8 cellular contexts compared by ENCODE assay signal in genomic region chr1:166975361-166976129, GRCh38. TPM values are rescaled to one million over a fixed set of nuclear protein-coding genes. Genes with fewer than 3 reads are reported as not detected.
DNase-seq lines count a peak whose midpoint lies in the region; FAIRE-seq and TF ChIP-seq lines count a peak whose summit lies in the region.

A gene with protein sequence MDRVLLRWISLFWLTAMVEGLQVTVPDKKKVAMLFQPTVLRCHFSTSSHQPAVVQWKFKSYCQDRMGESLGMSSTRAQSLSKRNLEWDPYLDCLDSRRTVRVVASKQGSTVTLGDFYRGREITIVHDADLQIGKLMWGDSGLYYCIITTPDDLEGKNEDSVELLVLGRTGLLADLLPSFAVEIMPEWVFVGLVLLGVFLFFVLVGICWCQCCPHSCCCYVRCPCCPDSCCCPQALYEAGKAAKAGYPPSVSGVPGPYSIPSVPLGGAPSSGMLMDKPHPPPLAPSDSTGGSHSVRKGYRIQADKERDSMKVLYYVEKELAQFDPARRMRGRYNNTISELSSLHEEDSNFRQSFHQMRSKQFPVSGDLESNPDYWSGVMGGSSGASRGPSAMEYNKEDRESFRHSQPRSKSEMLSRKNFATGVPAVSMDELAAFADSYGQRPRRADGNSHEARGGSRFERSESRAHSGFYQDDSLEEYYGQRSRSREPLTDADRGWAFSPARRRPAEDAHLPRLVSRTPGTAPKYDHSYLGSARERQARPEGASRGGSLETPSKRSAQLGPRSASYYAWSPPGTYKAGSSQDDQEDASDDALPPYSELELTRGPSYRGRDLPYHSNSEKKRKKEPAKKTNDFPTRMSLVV (minus strand): TSS chr1:166975540. CDS start chr1:166975268, 272 bp downstream.

- H2AK5ac ChIP-seq in H9 (ENCODE audit: insufficient read length, low read length): no peak within 1 kb of the TSS

- no peaks in the 10 kb centered on the region; a peak in 1 of 5 replicates for H3K9me3 Mint-ChIP-seq in H9

- H3K18ac ChIP-seq in H9 (ENCODE audit: insufficient read length, low read depth, low read length): no peak within 1 kb of the TSS

- no peak within 1 kb of the TSS for H3K9ac ChIP-seq in H9 (ENCODE audit: extremely low read depth, insufficient read length, low read length)

- H3K79me1 ChIP-seq in H9 (ENCODE audit: insufficient read depth, low read depth, low read length, poor library complexity, severe bottlenecking): no peaks in the 10 kb centered on the region

- H3K79me2 ChIP-seq in H9 (ENCODE audit: insufficient read depth, low read length): no peaks in the 10 kb centered on the region

- no peak within 1 kb of the TSS for H3K56ac ChIP-seq in H9 (ENCODE audit: insufficient read length, low read depth, low read length)

- H2BK20ac ChIP-seq in H9 (ENCODE audit: low read depth, low read length, poor library complexity, severe bottlenecking): no peak within 1 kb of the TSS

- no peaks in the 10 kb centered on the region; the same call in 1 of the 2 replicates for H3K4me1 ChIP-seq in H9 (ENCODE audit: insufficient read depth, low read length)

- H3T11ph ChIP-seq in H9 (ENCODE audit: low read length): no peak within 1 kb of the TSS

- H3K27ac Mint-ChIP-seq in H9: peak within 1 kb of the TSS in 1 of 3 experiments; percentile 70; a peak in 1 of 7 replicates

- H3K23ac ChIP-seq in H9 (ENCODE audit: insufficient read length, low read depth, low read length): no peak within 1 kb of the TSS

- no peak within 1 kb of the TSS for H3K27ac ChIP-seq in H9 (ENCODE audit: insufficient read length, low read depth, low read length)

- H3K4me2 ChIP-seq in H9 (ENCODE audit: insufficient read depth, insufficient read length, low read length): peak within 1 kb of the TSS; percentile 81

- H4K8ac ChIP-seq in H9 (replicated peaks; ENCODE audit: insufficient read length, low read depth, low read length): no peak within 1 kb of the TSS

- DNase-seq in G401 (ENCODE audit: low spot score) (peak; percentile 49), H9 (peak; percentile 76), NCI-H1092 (lab: John Stamatoyannopoulos, UW) (peak; percentile 59), ecto neural progenitor cell (ENCODE audit: low spot score) (peak; percentile 81), lung microvascular endothelial cell (ENCODE audit: low read depth in 2 of 2) (peak; percentile 22 to 25), HTR-8/SVneo (ENCODE audit: insufficient read length, low spot score) (no peak)
- peak; percentile 67 to 73 for DNase-seq in activated CD4-positive, alpha-beta T cell treated with anti-CD3 and anti-CD28 coated beads, Interleukin-2, amount 50 U/mL, for 4 hours
- peak; percentile 7 for DNase-seq in stimulated activated CD8-positive, alpha-beta memory T cell treated with anti-CD3 and anti-CD28 coated beads, Interleukin-12 subunit alpha, Interleukin-12 subunit beta, amount 100 ng/mL, for 1 hour (ENCODE audit: low read depth)

- peaks cover 5% of the 10 kb centered on the region for H3K23me2 ChIP-seq in H9 (ENCODE audit: insufficient read length, low read depth, low read length, poor library complexity, severe bottlenecking)

- FAIRE-seq in HTR-8/SVneo (lab: Jason Lieb, UNC): no peak

- no CpG with 5 or more reads among the region's 97 CpGs for WGBS in H9 (ENCODE audit: extremely low coverage, insufficient read length, low lambda C conversion rate)

- H2BK12ac ChIP-seq in H9 (ENCODE audit: insufficient read length, low read depth, low read length): no peak within 1 kb of the TSS

- H3K36me3 Mint-ChIP-seq in H9 (ENCODE audit: insufficient read depth in 1 of 3, low read depth in 3 of 3): no peaks in the 10 kb centered on the region

- in situ Hi-C loops in G401 (cut with HindIII; ENCODE audit: low sequenced_read_pairs): no loop called here

- H2BK120ac ChIP-seq in H9 (ENCODE audit: low read depth, low read length, poor library complexity, severe bottlenecking): no peak within 1 kb of the TSS

- peaks cover 20% of the 10 kb centered on the region in 2 experiments for H3K4me1 Mint-ChIP-seq in H9

- no peak within 1 kb of the TSS for H4K91ac ChIP-seq in H9 (ENCODE audit: insufficient read length, low read depth, low read length)

- H2BK15ac ChIP-seq in H9 (ENCODE audit: low read depth, low read length): no peak within 1 kb of the TSS

- no peak for TF ChIP-seq CTCF in H9 (conservative IDR thresholded peaks at IDR 0.05)

- peaks cover 90% of the 10 kb centered on the region for H3K27me3 Mint-ChIP-seq in H9 (ENCODE audit: low read depth)

- no peaks in the 10 kb centered on the region for H3K9me3 ChIP-seq in H9 (ENCODE audit: control insufficient read depth, low read depth, low read length)

- no peak within 1 kb of the TSS for H2BK5ac ChIP-seq in H9 (ENCODE audit: insufficient read length, low read length)

- no peak within 1 kb of the TSS for H3K14ac ChIP-seq in H9 (ENCODE audit: insufficient read depth, low read length)

- no peak within 1 kb of the TSS for H2AFZ ChIP-seq in H9 (ENCODE audit: low read length)

- peak within 1 kb of the TSS; percentile 65 to 87 for H3K4me3 Mint-ChIP-seq in H9

- H4K5ac ChIP-seq in H9 (ENCODE audit: insufficient read length, low read depth, low read length): no peak within 1 kb of the TSS

- H3K27me3 ChIP-seq in H9 (ENCODE audit: insufficient read depth, low read length): peaks cover 37% of the 10 kb centered on the region

- H4K20me1 ChIP-seq in H9 (ENCODE audit: control insufficient read depth, insufficient read depth, insufficient read length): no peaks in the 10 kb centered on the region

- H3K4ac ChIP-seq in H9 (ENCODE audit: low read depth, low read length): no peak within 1 kb of the TSS

RNA-seq across cellular contexts. Expression of the gene that starts here (rescaled TPM):
- total RNA-seq in G401 (2014; rRNA removed; shearing (Covaris generic)): 0.86 and 1.6 TPM in 2 replicates
- total RNA-seq in H9 (2021): 1.1 and 1.7 TPM in 2 replicates
- total RNA-seq in lung microvascular endothelial cell: not detected in 2 replicates

Comparison
In these comparisons a context has a peak if more than half of its experiments do, and no peak if none do; other contexts are left out.
1. Peak in DNase-seq in lung microvascular endothelial cell; RNA of the gene not detected or under 1 TPM.